2 cellular contexts compared by ENCODE assay signal in the genomic region with DNA sequence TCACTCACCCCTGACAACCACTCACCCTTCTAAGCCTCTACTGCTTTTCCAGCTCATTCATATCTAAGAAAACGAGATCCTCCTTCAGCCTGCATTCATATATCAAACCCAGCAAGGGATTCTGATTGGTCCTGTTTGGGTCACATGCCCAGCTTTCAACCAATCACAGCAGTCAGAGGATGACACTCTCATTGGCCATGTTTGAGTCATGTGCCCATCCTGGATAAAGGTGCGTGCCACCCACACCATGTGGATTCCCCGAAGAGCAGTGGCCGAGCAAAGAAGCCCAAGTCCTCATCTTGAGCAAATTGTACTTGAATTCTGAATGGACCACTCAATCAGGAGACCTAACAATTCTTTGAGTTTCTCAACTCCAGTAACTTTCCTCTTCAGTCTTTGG.
TF ChIP-seq lines count a peak whose summit lies in the region.

No MANE protein-coding gene starts in this region.

TF ChIP-seq in HCT116, 20 proteins besides CTCF, POLR2A, EP300 and RAD21:
- TF ChIP-seq TCF7L2 (IDR thresholded peaks at IDR 0.05; ENCODE audit: borderline replicate concordance, extremely low read depth, insufficient read depth, insufficient read length): no peak
- no peak for TF ChIP-seq CEBPB (IDR thresholded peaks at IDR 0.05; ENCODE audit: low read depth)
- no peak for TF ChIP-seq POLR2AphosphoS5 (IDR thresholded peaks at IDR 0.05; ENCODE audit: low read depth, low read length)
- TF ChIP-seq ZNF274 (IDR thresholded peaks at IDR 0.05; ENCODE audit: low read depth, low read length): no peak
- TF ChIP-seq, protein P1, sequence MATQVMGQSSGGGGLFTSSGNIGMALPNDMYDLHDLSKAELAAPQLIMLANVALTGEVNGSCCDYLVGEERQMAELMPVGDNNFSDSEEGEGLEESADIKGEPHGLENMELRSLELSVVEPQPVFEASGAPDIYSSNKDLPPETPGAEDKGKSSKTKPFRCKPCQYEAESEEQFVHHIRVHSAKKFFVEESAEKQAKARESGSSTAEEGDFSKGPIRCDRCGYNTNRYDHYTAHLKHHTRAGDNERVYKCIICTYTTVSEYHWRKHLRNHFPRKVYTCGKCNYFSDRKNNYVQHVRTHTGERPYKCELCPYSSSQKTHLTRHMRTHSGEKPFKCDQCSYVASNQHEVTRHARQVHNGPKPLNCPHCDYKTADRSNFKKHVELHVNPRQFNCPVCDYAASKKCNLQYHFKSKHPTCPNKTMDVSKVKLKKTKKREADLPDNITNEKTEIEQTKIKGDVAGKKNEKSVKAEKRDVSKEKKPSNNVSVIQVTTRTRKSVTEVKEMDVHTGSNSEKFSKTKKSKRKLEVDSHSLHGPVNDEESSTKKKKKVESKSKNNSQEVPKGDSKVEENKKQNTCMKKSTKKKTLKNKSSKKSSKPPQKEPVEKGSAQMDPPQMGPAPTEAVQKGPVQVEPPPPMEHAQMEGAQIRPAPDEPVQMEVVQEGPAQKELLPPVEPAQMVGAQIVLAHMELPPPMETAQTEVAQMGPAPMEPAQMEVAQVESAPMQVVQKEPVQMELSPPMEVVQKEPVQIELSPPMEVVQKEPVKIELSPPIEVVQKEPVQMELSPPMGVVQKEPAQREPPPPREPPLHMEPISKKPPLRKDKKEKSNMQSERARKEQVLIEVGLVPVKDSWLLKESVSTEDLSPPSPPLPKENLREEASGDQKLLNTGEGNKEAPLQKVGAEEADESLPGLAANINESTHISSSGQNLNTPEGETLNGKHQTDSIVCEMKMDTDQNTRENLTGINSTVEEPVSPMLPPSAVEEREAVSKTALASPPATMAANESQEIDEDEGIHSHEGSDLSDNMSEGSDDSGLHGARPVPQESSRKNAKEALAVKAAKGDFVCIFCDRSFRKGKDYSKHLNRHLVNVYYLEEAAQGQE (IDR thresholded peaks at IDR 0.05; ENCODE audit: low read depth): no peak
- no peak for TF ChIP-seq SIN3A (IDR thresholded peaks at IDR 0.05; ENCODE audit: low read depth)
- TF ChIP-seq SP1 (IDR thresholded peaks at IDR 0.05; ENCODE audit: low read depth): no peak
- TF ChIP-seq, protein P2, sequence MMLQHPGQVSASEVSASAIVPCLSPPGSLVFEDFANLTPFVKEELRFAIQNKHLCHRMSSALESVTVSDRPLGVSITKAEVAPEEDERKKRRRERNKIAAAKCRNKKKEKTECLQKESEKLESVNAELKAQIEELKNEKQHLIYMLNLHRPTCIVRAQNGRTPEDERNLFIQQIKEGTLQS (IDR thresholded peaks at IDR 0.05): no peak
- TF ChIP-seq SRF (IDR thresholded peaks at IDR 0.05; ENCODE audit: low read depth): no peak
- TF ChIP-seq EZH2 (IDR thresholded peaks at IDR 0.05): no peak
- TF ChIP-seq EZH2phosphoT487 (IDR thresholded peaks at IDR 0.05; ENCODE audit: borderline replicate concordance): no peak
- no peak for TF ChIP-seq CBX3 (IDR thresholded peaks at IDR 0.05; ENCODE audit: low read depth)
- TF ChIP-seq JUND (IDR thresholded peaks at IDR 0.05): no peak

TF ChIP-seq in K562, 482 proteins besides CTCF, POLR2A, EP300 and RAD21 (continued from another document and continues in another):
- TF ChIP-seq, protein P3, sequence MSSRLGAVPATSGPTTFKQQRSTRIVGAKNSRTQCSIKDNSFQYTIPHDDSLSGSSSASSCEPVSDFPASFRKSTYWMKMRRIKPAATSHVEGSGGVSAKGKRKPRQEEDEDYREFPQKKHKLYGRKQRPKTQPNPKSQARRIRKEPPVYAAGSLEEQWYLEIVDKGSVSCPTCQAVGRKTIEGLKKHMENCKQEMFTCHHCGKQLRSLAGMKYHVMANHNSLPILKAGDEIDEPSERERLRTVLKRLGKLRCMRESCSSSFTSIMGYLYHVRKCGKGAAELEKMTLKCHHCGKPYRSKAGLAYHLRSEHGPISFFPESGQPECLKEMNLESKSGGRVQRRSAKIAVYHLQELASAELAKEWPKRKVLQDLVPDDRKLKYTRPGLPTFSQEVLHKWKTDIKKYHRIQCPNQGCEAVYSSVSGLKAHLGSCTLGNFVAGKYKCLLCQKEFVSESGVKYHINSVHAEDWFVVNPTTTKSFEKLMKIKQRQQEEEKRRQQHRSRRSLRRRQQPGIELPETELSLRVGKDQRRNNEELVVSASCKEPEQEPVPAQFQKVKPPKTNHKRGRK (tag; IDR thresholded peaks at IDR 0.05): no peak
- TF ChIP-seq, protein P4, sequence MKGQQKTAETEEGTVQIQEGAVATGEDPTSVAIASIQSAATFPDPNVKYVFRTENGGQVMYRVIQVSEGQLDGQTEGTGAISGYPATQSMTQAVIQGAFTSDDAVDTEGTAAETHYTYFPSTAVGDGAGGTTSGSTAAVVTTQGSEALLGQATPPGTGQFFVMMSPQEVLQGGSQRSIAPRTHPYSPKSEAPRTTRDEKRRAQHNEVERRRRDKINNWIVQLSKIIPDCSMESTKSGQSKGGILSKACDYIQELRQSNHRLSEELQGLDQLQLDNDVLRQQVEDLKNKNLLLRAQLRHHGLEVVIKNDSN (CRISPR knock-in tag; IDR thresholded peaks at IDR 0.05): peak; percentile 95
- TF ChIP-seq RAD51 (IDR thresholded peaks at IDR 0.05; ENCODE audit: borderline replicate concordance, low read depth) (peak; percentile 94), NFYB (IDR thresholded peaks at IDR 0.05; ENCODE audit: extremely low read depth, insufficient read length) (peak; percentile 93), SMARCE1 (IDR thresholded peaks at IDR 0.05) (no peak), CBFA2T2 (conservative IDR thresholded peaks at IDR 0.05) (peak; percentile 37), PHF8 (IDR thresholded peaks at IDR 0.05; ENCODE audit: borderline replicate concordance, low read length) (no peak), ZSCAN32 (CRISPR knock-in tag; IDR thresholded peaks at IDR 0.05) (no peak), MBD2 (IDR thresholded peaks at IDR 0.05; ENCODE audit: borderline replicate concordance, low read depth) (no peak), MYC (IDR thresholded peaks at IDR 0.05; ENCODE audit: low read depth, low read length) (no peak), MYC (CRISPR knock-in tag; IDR thresholded peaks at IDR 0.05; ENCODE audit: borderline replicate concordance, low read depth) (no peak), CCAR2 (IDR thresholded peaks at IDR 0.05; ENCODE audit: low read depth, low read length) (no peak), ZNF431 (CRISPR knock-in tag; IDR thresholded peaks at IDR 0.05) (no peak), XRCC5 (IDR thresholded peaks at IDR 0.05; ENCODE audit: low read depth, low read length) (no peak), MTA1 (IDR thresholded peaks at IDR 0.05; ENCODE audit: borderline replicate concordance) (no peak), KAT7 (CRISPR knock-in tag; IDR thresholded peaks at IDR 0.05; ENCODE audit: borderline replicate concordance) (no peak), FOS (IDR thresholded peaks at IDR 0.05; ENCODE audit: extremely low read depth, insufficient read length) (peak; percentile 78), RBM25 (IDR thresholded peaks at IDR 0.05; ENCODE audit: low read depth, low read length, severe bottlenecking) (peak; percentile 56)
- TF ChIP-seq, protein P5, sequence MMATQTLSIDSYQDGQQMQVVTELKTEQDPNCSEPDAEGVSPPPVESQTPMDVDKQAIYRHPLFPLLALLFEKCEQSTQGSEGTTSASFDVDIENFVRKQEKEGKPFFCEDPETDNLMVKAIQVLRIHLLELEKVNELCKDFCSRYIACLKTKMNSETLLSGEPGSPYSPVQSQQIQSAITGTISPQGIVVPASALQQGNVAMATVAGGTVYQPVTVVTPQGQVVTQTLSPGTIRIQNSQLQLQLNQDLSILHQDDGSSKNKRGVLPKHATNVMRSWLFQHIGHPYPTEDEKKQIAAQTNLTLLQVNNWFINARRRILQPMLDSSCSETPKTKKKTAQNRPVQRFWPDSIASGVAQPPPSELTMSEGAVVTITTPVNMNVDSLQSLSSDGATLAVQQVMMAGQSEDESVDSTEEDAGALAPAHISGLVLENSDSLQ (IDR thresholded peaks at IDR 0.05): peak; percentile 18
- TF ChIP-seq, protein P6, sequence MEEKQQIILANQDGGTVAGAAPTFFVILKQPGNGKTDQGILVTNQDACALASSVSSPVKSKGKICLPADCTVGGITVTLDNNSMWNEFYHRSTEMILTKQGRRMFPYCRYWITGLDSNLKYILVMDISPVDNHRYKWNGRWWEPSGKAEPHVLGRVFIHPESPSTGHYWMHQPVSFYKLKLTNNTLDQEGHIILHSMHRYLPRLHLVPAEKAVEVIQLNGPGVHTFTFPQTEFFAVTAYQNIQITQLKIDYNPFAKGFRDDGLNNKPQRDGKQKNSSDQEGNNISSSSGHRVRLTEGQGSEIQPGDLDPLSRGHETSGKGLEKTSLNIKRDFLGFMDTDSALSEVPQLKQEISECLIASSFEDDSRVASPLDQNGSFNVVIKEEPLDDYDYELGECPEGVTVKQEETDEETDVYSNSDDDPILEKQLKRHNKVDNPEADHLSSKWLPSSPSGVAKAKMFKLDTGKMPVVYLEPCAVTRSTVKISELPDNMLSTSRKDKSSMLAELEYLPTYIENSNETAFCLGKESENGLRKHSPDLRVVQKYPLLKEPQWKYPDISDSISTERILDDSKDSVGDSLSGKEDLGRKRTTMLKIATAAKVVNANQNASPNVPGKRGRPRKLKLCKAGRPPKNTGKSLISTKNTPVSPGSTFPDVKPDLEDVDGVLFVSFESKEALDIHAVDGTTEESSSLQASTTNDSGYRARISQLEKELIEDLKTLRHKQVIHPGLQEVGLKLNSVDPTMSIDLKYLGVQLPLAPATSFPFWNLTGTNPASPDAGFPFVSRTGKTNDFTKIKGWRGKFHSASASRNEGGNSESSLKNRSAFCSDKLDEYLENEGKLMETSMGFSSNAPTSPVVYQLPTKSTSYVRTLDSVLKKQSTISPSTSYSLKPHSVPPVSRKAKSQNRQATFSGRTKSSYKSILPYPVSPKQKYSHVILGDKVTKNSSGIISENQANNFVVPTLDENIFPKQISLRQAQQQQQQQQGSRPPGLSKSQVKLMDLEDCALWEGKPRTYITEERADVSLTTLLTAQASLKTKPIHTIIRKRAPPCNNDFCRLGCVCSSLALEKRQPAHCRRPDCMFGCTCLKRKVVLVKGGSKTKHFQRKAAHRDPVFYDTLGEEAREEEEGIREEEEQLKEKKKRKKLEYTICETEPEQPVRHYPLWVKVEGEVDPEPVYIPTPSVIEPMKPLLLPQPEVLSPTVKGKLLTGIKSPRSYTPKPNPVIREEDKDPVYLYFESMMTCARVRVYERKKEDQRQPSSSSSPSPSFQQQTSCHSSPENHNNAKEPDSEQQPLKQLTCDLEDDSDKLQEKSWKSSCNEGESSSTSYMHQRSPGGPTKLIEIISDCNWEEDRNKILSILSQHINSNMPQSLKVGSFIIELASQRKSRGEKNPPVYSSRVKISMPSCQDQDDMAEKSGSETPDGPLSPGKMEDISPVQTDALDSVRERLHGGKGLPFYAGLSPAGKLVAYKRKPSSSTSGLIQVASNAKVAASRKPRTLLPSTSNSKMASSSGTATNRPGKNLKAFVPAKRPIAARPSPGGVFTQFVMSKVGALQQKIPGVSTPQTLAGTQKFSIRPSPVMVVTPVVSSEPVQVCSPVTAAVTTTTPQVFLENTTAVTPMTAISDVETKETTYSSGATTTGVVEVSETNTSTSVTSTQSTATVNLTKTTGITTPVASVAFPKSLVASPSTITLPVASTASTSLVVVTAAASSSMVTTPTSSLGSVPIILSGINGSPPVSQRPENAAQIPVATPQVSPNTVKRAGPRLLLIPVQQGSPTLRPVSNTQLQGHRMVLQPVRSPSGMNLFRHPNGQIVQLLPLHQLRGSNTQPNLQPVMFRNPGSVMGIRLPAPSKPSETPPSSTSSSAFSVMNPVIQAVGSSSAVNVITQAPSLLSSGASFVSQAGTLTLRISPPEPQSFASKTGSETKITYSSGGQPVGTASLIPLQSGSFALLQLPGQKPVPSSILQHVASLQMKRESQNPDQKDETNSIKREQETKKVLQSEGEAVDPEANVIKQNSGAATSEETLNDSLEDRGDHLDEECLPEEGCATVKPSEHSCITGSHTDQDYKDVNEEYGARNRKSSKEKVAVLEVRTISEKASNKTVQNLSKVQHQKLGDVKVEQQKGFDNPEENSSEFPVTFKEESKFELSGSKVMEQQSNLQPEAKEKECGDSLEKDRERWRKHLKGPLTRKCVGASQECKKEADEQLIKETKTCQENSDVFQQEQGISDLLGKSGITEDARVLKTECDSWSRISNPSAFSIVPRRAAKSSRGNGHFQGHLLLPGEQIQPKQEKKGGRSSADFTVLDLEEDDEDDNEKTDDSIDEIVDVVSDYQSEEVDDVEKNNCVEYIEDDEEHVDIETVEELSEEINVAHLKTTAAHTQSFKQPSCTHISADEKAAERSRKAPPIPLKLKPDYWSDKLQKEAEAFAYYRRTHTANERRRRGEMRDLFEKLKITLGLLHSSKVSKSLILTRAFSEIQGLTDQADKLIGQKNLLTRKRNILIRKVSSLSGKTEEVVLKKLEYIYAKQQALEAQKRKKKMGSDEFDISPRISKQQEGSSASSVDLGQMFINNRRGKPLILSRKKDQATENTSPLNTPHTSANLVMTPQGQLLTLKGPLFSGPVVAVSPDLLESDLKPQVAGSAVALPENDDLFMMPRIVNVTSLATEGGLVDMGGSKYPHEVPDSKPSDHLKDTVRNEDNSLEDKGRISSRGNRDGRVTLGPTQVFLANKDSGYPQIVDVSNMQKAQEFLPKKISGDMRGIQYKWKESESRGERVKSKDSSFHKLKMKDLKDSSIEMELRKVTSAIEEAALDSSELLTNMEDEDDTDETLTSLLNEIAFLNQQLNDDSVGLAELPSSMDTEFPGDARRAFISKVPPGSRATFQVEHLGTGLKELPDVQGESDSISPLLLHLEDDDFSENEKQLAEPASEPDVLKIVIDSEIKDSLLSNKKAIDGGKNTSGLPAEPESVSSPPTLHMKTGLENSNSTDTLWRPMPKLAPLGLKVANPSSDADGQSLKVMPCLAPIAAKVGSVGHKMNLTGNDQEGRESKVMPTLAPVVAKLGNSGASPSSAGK (IDR thresholded peaks at IDR 0.05): peak; percentile 68
- TF ChIP-seq, protein P7, sequence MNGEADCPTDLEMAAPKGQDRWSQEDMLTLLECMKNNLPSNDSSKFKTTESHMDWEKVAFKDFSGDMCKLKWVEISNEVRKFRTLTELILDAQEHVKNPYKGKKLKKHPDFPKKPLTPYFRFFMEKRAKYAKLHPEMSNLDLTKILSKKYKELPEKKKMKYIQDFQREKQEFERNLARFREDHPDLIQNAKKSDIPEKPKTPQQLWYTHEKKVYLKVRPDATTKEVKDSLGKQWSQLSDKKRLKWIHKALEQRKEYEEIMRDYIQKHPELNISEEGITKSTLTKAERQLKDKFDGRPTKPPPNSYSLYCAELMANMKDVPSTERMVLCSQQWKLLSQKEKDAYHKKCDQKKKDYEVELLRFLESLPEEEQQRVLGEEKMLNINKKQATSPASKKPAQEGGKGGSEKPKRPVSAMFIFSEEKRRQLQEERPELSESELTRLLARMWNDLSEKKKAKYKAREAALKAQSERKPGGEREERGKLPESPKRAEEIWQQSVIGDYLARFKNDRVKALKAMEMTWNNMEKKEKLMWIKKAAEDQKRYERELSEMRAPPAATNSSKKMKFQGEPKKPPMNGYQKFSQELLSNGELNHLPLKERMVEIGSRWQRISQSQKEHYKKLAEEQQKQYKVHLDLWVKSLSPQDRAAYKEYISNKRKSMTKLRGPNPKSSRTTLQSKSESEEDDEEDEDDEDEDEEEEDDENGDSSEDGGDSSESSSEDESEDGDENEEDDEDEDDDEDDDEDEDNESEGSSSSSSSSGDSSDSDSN (IDR thresholded peaks at IDR 0.05; ENCODE audit: borderline replicate concordance in 1 of 2, low read depth in 2 of 2, low read length in 2 of 2): no peak
- TF ChIP-seq, protein P8, sequence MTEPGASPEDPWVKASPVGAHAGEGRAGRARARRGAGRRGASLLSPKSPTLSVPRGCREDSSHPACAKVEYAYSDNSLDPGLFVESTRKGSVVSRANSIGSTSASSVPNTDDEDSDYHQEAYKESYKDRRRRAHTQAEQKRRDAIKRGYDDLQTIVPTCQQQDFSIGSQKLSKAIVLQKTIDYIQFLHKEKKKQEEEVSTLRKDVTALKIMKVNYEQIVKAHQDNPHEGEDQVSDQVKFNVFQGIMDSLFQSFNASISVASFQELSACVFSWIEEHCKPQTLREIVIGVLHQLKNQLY (CRISPR knock-in tag; conservative IDR thresholded peaks at IDR 0.05): no peak
- TF ChIP-seq, protein P9, sequence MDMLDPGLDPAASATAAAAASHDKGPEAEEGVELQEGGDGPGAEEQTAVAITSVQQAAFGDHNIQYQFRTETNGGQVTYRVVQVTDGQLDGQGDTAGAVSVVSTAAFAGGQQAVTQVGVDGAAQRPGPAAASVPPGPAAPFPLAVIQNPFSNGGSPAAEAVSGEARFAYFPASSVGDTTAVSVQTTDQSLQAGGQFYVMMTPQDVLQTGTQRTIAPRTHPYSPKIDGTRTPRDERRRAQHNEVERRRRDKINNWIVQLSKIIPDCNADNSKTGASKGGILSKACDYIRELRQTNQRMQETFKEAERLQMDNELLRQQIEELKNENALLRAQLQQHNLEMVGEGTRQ (CRISPR knock-in tag; IDR thresholded peaks at IDR 0.05): peak; percentile 96
